Comparison of ENCODE assay signal across 8 cellular contexts in genomic region chr19:2477732-2478191, GRCh38. TPM values are rescaled to one million over a fixed set of nuclear protein-coding genes. Genes with fewer than 3 reads are reported as not detected.
DNase-seq lines count a peak whose midpoint lies in the region; ATAC-seq, FAIRE-seq and TF ChIP-seq lines count a peak whose summit lies in the region.

No MANE protein-coding gene starts in this region.

- no peaks in the 10 kb centered on the region for H3K27me3 ChIP-seq in SJSA1 (replicated peaks)
- no peaks in the 10 kb centered on the region for H3K27me3 ChIP-seq in mesenchymal stem cell (ENCODE audit: control insufficient read depth in 1 of 2, insufficient read depth in 1 of 2, low read length in 2 of 2)
- no peaks in the 10 kb centered on the region for H3K27me3 ChIP-seq in upper lobe of left lung

- TF ChIP-seq CTCF in GM12865 (IDR thresholded peaks at IDR 0.05; ENCODE audit: insufficient read depth, low read depth, low read length, missing control alignments), result no peak
- no peak for TF ChIP-seq CTCF in coronary artery (IDR thresholded peaks at IDR 0.05)
- TF ChIP-seq CTCF in upper lobe of left lung (IDR thresholded peaks at IDR 0.05), result no peak
- TF ChIP-seq CTCF in D721Med (IDR thresholded peaks at IDR 0.05; ENCODE audit: insufficient read depth, missing control alignments), result no peak

- H2BK15ac ChIP-seq in mesenchymal stem cell (ENCODE audit: low read depth, poor library complexity, severe bottlenecking), result no peak overlapping the region

- H3K4me2 ChIP-seq in mesenchymal stem cell (ENCODE audit: low read length, poor library complexity, severe bottlenecking), result peak overlapping the region; percentile 86

- peaks cover 34% of the 10 kb centered on the region for H3K4me1 ChIP-seq in SJSA1 (replicated peaks)
- peaks cover 21% of the 10 kb centered on the region for H3K4me1 ChIP-seq in mesenchymal stem cell (ENCODE audit: control insufficient read depth, insufficient read depth, low read depth, low read length)
- peaks cover 13 to 36% (median 30%) of the 10 kb centered on the region in 4 donors for H3K4me1 ChIP-seq in upper lobe of left lung

- peak overlapping the region; percentile 92 for H3K9ac ChIP-seq in mesenchymal stem cell (ENCODE audit: low read length)

- no peak overlapping the region for H2AFZ ChIP-seq in mesenchymal stem cell (ENCODE audit: low read depth, low read length)

- peak overlapping the region in 1 of 2 experiments; percentile 77 for H3K4ac ChIP-seq in mesenchymal stem cell (ENCODE audit: low read depth in 1 of 2, low read length in 2 of 2)

- H3K27ac ChIP-seq in SJSA1 (no peak overlapping the region; the same call in 1 of the 2 replicates), coronary artery (peak overlapping the region; percentile 88 to 96), mesenchymal stem cell (ENCODE audit: low read length, poor library complexity, severe bottlenecking) (peak overlapping the region; percentile 95), upper lobe of left lung (peak overlapping the region; percentile 90 to 95 (median 92))

- DNase-seq in GM12865 (ENCODE audit: low read depth) (peak; percentile 73), SJSA1 (ENCODE audit: low read depth in 1 of 2, low spot score in 2 of 2) (peak in 1 of 2 experiments; percentile 48), coronary artery (ENCODE audit: low spot score) (no peak), mesenchymal stem cell (peak; percentile 68), upper lobe of left lung (peak; percentile 60 to 82), islet precursor cell (no peak), D721Med (ENCODE audit: insufficient read length, low spot score) (no peak)
- no peak for DNase-seq in activated CD4-positive, CD25-positive, alpha-beta regulatory T cell (lab: John Stamatoyannopoulos, UW)

- no peak overlapping the region for H2AK5ac ChIP-seq in mesenchymal stem cell (ENCODE audit: low read length, severe bottlenecking)

- no peak overlapping the region for H4K91ac ChIP-seq in mesenchymal stem cell (ENCODE audit: low read length)

- H3K18ac ChIP-seq in mesenchymal stem cell (ENCODE audit: low read depth in 1 of 2, low read length in 2 of 2), result peak overlapping the region in 1 of 2 experiments; percentile 84

- H2BK12ac ChIP-seq in mesenchymal stem cell (ENCODE audit: low read length in 2 of 2), result peak overlapping the region in 1 of 2 experiments; percentile 77

- H3K4me3 ChIP-seq in GM12865 (ENCODE audit: low read depth, low read length) (peak overlapping the region; percentile 98), SJSA1 (peak overlapping the region; percentile 75), coronary artery (peak overlapping the region; percentile 88), mesenchymal stem cell (ENCODE audit: insufficient read depth in 1 of 2, low read depth in 1 of 2, low read length in 2 of 2) (peak overlapping the region; percentile 80 to 99), upper lobe of left lung (peak overlapping the region; percentile 63 to 98 (median 88))

- peak in 1 of 4 donors; percentile 7 for TF ChIP-seq POLR2A in upper lobe of left lung (IDR thresholded peaks at IDR 0.05)

- no peak for TF ChIP-seq EP300 in upper lobe of left lung (IDR thresholded peaks at IDR 0.05)

- peak overlapping the region in 1 of 2 experiments; percentile 69 for H3K14ac ChIP-seq in mesenchymal stem cell (ENCODE audit: low read length in 2 of 2)

- peaks cover 2% of the 10 kb centered on the region for H3K79me1 ChIP-seq in mesenchymal stem cell (replicated peaks; ENCODE audit: low read length, poor library complexity, severe bottlenecking)

- H3K36me3 ChIP-seq in SJSA1, result peaks cover 32% of the 10 kb centered on the region
- H3K36me3 ChIP-seq in mesenchymal stem cell (ENCODE audit: control insufficient read depth in 1 of 2, insufficient read depth in 2 of 2, low read depth in 1 of 2, low read length in 2 of 2), result peaks cover 4 to 18% of the 10 kb centered on the region in 2 experiments
- H3K36me3 ChIP-seq in upper lobe of left lung, result peaks cover 0 to 19% (median 11%) of the 10 kb centered on the region in 4 donors

- H4K8ac ChIP-seq in mesenchymal stem cell (ENCODE audit: low read length), result no peak overlapping the region

- peaks cover 5% of the 10 kb centered on the region; the same call in 1 of the 2 replicates for H3K9me3 ChIP-seq in SJSA1 (replicated peaks)
- no peaks in the 10 kb centered on the region for H3K9me3 ChIP-seq in mesenchymal stem cell (ENCODE audit: control insufficient read depth, low read length)
- peaks cover 0 to 7% (median 2%) of the 10 kb centered on the region in 4 donors for H3K9me3 ChIP-seq in upper lobe of left lung

- 3% methylated on average over 18 of the region's 21 CpGs for WGBS in mesenchymal stem cell
- WGBS in upper lobe of left lung, 2 donors, result 11 to 17% methylated on average over 10 to 21 of the region's 21 CpGs

- no peak overlapping the region for H3K23ac ChIP-seq in mesenchymal stem cell (ENCODE audit: low read length in 2 of 2)

- no peak for FAIRE-seq in D721Med (lab: Jason Lieb, UNC)

- H2BK120ac ChIP-seq in mesenchymal stem cell (ENCODE audit: low read depth, low read length), result no peak overlapping the region

- ATAC-seq in upper lobe of left lung (ENCODE audit: low FRiP score in 2 of 2), result no peak

- no peak overlapping the region for H2BK5ac ChIP-seq in mesenchymal stem cell (ENCODE audit: low read depth, low read length, poor library complexity, severe bottlenecking)

RNA-seq across cellular contexts. Expression of gene GADD45B, which starts 1.8 kb away (rescaled TPM):
- total RNA-seq in SJSA1 (2014; rRNA removed; shearing (Covaris generic)), result 112 and 132 TPM in 2 replicates
- polyA plus RNA-seq in mesenchymal stem cell (2013, experiment 1 of 2), result 57.8 TPM
- 51.9 TPM for polyA plus RNA-seq in mesenchymal stem cell (2013, experiment 2 of 2)
- 100 to 1,000 TPM in 4 of 6 donors, 10 to 100 TPM in 2; 93.2 to 247 (median 139) TPM for total RNA-seq in upper lobe of left lung

RNA-seq across cellular contexts. Expression of gene LMNB2, which starts 21.0 kb away (rescaled TPM):
- total RNA-seq in SJSA1 (2014; rRNA removed; shearing (Covaris generic)), result 275 and 316 TPM in 2 replicates
- polyA plus RNA-seq in mesenchymal stem cell (2013, experiment 1 of 2), result 37.7 TPM
- 35.4 TPM for polyA plus RNA-seq in mesenchymal stem cell (2013, experiment 2 of 2)
- 10 to 100 TPM; 15.7 to 49.7 (median 28.2) TPM for total RNA-seq in upper lobe of left lung

RNA-seq across cellular contexts. Expression of gene TIMM13, which starts 50.4 kb away (rescaled TPM):
- total RNA-seq in SJSA1 (2014; rRNA removed; shearing (Covaris generic)), result 48.8 and 86.2 TPM in 2 replicates
- polyA plus RNA-seq in mesenchymal stem cell (2013, experiment 1 of 2), result 92.8 TPM
- polyA plus RNA-seq in mesenchymal stem cell (2013, experiment 2 of 2), result 91.7 TPM
- total RNA-seq in upper lobe of left lung, result 10 to 100 TPM; 26.2 to 82.3 (median 40.0) TPM

Comparison
In these comparisons a context has a peak if more than half of its experiments do, and no peak if none do; other contexts are left out.
1. DNase-seq: peak in GM12865 (single experiment), mesenchymal stem cell (single experiment) and upper lobe of left lung (2 of 2); none in coronary artery (single experiment), activated CD4-positive, CD25-positive, alpha-beta regulatory T cell (0 of 4), islet precursor cell (single experiment) and D721Med (single experiment).
2. Peak in every context shown above with its lines, with median percentiles within 50 percentile points of each other: H3K4me3 ChIP-seq.